In the genomic region with DNA sequence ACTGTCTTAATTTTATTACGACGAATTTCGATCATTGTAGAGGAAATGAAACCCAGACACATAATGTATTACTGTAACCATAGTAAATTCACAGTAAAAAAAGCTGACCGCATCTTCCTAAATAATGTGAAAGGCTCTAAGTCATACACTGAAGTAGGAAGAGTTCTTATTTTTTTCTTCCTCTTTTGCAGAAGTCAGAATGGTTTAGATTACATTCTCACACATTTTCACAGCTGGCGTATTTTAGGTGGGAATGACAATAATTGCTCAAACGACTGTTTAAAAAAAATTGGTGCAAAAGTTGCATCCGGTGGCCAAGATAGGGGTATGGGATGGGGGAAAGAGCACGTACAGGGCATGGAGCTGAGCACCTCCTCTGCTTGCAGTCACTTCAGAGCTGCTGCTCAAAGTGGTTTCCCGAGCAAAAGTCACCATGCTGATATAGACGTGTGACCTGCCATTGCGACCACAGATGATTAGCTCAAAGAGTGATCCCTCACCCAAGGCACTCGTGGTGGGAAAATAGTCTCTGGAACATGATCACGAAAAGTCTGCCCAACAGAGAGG, we compare ENCODE assay signal across 9 cellular contexts. TPM values are rescaled to one million over a fixed set of nuclear protein-coding genes. Genes with fewer than 3 reads are reported as not detected.
DNase-seq lines count a peak whose midpoint lies in the region; ATAC-seq lines count a peak whose summit lies in the region.
"Had no signal": no experiment of that assay in that cellular context is flagged by ENCODE, and none has a peak within 500 bp of the region (broad histone marks: within the 10 kb centered on the region; RNA-seq: fewer than 3 reads in every experiment).

No MANE protein-coding gene starts in this region.

- 93% methylated on average over 9 of the region's 13 CpGs for WGBS in mesenchymal stem cell

- no peak overlapping the region for H2BK12ac ChIP-seq in mesenchymal stem cell (ENCODE audit: low read length in 2 of 2)

- H4K91ac ChIP-seq in mesenchymal stem cell (ENCODE audit: low read length) = no peak overlapping the region

- no peak overlapping the region for H3K9ac ChIP-seq in mesenchymal stem cell (ENCODE audit: low read length)

- no peak overlapping the region for H4K8ac ChIP-seq in mesenchymal stem cell (ENCODE audit: low read length)

- no peak overlapping the region for H3K18ac ChIP-seq in mesenchymal stem cell (ENCODE audit: low read depth in 1 of 2, low read length in 2 of 2)

- ATAC-seq in GM19023 (IDR thresholded peaks at IDR 0.05; ENCODE audit: unreplicated experiment) = peak; percentile 64
- ATAC-seq in HG02571 (IDR thresholded peaks at IDR 0.05; ENCODE audit: unreplicated experiment) = peak; percentile 60
- peak; percentile 86 for ATAC-seq in HG03571 (IDR thresholded peaks at IDR 0.05; ENCODE audit: unreplicated experiment)

- H2BK15ac ChIP-seq in mesenchymal stem cell (ENCODE audit: low read depth, poor library complexity, severe bottlenecking) = no peak overlapping the region

- H3K23ac ChIP-seq in mesenchymal stem cell (ENCODE audit: low read length in 2 of 2) = no peak overlapping the region

- no peak overlapping the region for H2BK120ac ChIP-seq in mesenchymal stem cell (ENCODE audit: low read depth, low read length)

- H3K9me3 ChIP-seq in mesenchymal stem cell (ENCODE audit: control insufficient read depth, low read length) = no peaks in the 10 kb centered on the region

- DNase-seq in mesenchymal stem cell = no peak
- DNase-seq in NCI-H2081 treated with DMSO at 0.1 percent for 48 hours (lab: John Stamatoyannopoulos, UW) = no peak
- no peak for DNase-seq in DMS79 treated with DMSO at 0.1 percent for 48 hours (lab: John Stamatoyannopoulos, UW)
- DNase-seq in NCI-H446 treated with DMSO at 0.1 percent for 48 hours (lab: John Stamatoyannopoulos, UW) = no peak
- no peak for DNase-seq in cerebellar cortex (ENCODE audit: low spot score)
- DNase-seq: NCI-H1105 had no signal

- no peak overlapping the region for H3K4me3 ChIP-seq in mesenchymal stem cell (ENCODE audit: insufficient read depth in 1 of 2, low read depth in 1 of 2, low read length in 2 of 2)

- H2BK5ac ChIP-seq in mesenchymal stem cell (ENCODE audit: low read depth, low read length, poor library complexity, severe bottlenecking) = no peak overlapping the region

- H3K27me3 ChIP-seq in mesenchymal stem cell (ENCODE audit: control insufficient read depth in 1 of 2, insufficient read depth in 1 of 2, low read length in 2 of 2) = no peaks in the 10 kb centered on the region

- no peak overlapping the region for H3K4me2 ChIP-seq in mesenchymal stem cell (ENCODE audit: low read length, poor library complexity, severe bottlenecking)

- no peak overlapping the region for H2AFZ ChIP-seq in mesenchymal stem cell (ENCODE audit: low read depth, low read length)

- no peaks in the 10 kb centered on the region for H3K36me3 ChIP-seq in mesenchymal stem cell (ENCODE audit: control insufficient read depth in 1 of 2, insufficient read depth in 2 of 2, low read depth in 1 of 2, low read length in 2 of 2)

- H3K14ac ChIP-seq in mesenchymal stem cell (ENCODE audit: low read length in 2 of 2) = no peak overlapping the region

- no peaks in the 10 kb centered on the region for H3K79me1 ChIP-seq in mesenchymal stem cell (replicated peaks; ENCODE audit: low read length, poor library complexity, severe bottlenecking)

- peak overlapping the region; percentile 74 for H2AK5ac ChIP-seq in mesenchymal stem cell (ENCODE audit: low read length, severe bottlenecking)

- peaks cover 3% of the 10 kb centered on the region for H3K4me1 ChIP-seq in mesenchymal stem cell (ENCODE audit: control insufficient read depth, insufficient read depth, low read depth, low read length)

- H3K27ac ChIP-seq in mesenchymal stem cell (ENCODE audit: low read length, poor library complexity, severe bottlenecking) = no peak overlapping the region

- H3K4ac ChIP-seq in mesenchymal stem cell (ENCODE audit: low read depth in 1 of 2, low read length in 2 of 2) = no peak overlapping the region

RNA-seq across cellular contexts. Expression of a gene that starts 35.3 kb away (rescaled TPM):
- 0.01 TPM for polyA plus RNA-seq in mesenchymal stem cell (2013, experiment 1 of 2)
- polyA plus RNA-seq in mesenchymal stem cell (2013, experiment 2 of 2) = 0.01 TPM

RNA-seq across cellular contexts. Expression of a gene that starts 45.4 kb away (rescaled TPM):
- polyA plus RNA-seq in mesenchymal stem cell (2013, experiment 1 of 2) = not detected
- 0.01 TPM for polyA plus RNA-seq in mesenchymal stem cell (2013, experiment 2 of 2)
